23 cellular contexts compared by ENCODE assay signal in genomic region chr4:41079871-41080565, GRCh38.
DNase-seq lines count a peak whose midpoint lies in the region; ATAC-seq, FAIRE-seq and TF ChIP-seq lines count a peak whose summit lies in the region.
"Had no signal": no experiment of that assay in that cellular context is flagged by ENCODE, and none has a peak within 500 bp of the region (broad histone marks: within the 10 kb centered on the region; RNA-seq: fewer than 3 reads in every experiment).

No MANE protein-coding gene starts in this region.

- H4K5ac ChIP-seq in mesendoderm (ENCODE audit: low read length): no peak overlapping the region

- peak overlapping the region; percentile 88 for H3K27ac ChIP-seq in caudate nucleus (ENCODE audit: low read depth, low read length)
- H3K27ac ChIP-seq in mesendoderm (ENCODE audit: low read depth, low read length): no peak overlapping the region
- peak overlapping the region; percentile 77 for H3K27ac ChIP-seq in temporal lobe (ENCODE audit: low read depth, low read length)
- no peak overlapping the region for H3K27ac ChIP-seq in pancreas
- H3K27ac ChIP-seq: BLaER1, GM23248, PC-9 had no signal

- no peaks in the 10 kb centered on the region for H3K36me3 ChIP-seq in mesendoderm (ENCODE audit: control insufficient read depth, insufficient read depth, low read length)
- H3K36me3 ChIP-seq in pancreas: no peaks in the 10 kb centered on the region
- H3K36me3 ChIP-seq: BLaER1 had no signal

- H2AK5ac ChIP-seq in mesendoderm (ENCODE audit: low read length): no peak overlapping the region

- no peak overlapping the region for H2BK15ac ChIP-seq in mesendoderm (replicated peaks; ENCODE audit: low read depth)

- no peak overlapping the region for H3K4me2 ChIP-seq in mesendoderm (ENCODE audit: low read length)
- H3K4me2 ChIP-seq: BLaER1, PC-9 had no signal

- no CpG with 5 or more reads among the region's 6 CpGs for WGBS in mesendoderm (ENCODE audit: extremely low coverage, insufficient coverage, low lambda C conversion rate)
- WGBS in pancreas, 2 donors: 73 to 89% methylated on average over 6 of the region's 6 CpGs

- no peak for FAIRE-seq in pancreas (lab: Jason Lieb, UNC)
- FAIRE-seq: G401.6 had no signal

- no peak overlapping the region for H4K8ac ChIP-seq in mesendoderm (ENCODE audit: low read depth, low read length)

- H3K79me2 ChIP-seq in mesendoderm (ENCODE audit: control insufficient read depth, insufficient read depth, low read length): no peaks in the 10 kb centered on the region

- H3K4me3 ChIP-seq in mesendoderm (ENCODE audit: low read length) (no peak overlapping the region), pancreas (no peak overlapping the region)
- H3K4me3 ChIP-seq: BLaER1, GM23248, PC-9 had no signal

- no peak overlapping the region for H3K56ac ChIP-seq in mesendoderm (ENCODE audit: low read length)

- no peak overlapping the region for H2BK5ac ChIP-seq in mesendoderm (ENCODE audit: low read length)

- H3K9me3 ChIP-seq in pancreas: no peaks in the 10 kb centered on the region
- H3K9me3 ChIP-seq: BLaER1 had no signal

- no peak for ATAC-seq in pancreas
- ATAC-seq: Right ventricle myocardium inferior, SK-N-SH treated with all-trans-retinoic acid at 6 μM for 48 hours had no signal

- intact Hi-C loops in pancreas (cut with DNase I): no loop called here

- H3K23ac ChIP-seq in mesendoderm (ENCODE audit: low read length): no peak overlapping the region

- H3K79me1 ChIP-seq in mesendoderm (ENCODE audit: low read length): no peaks in the 10 kb centered on the region

- no peak overlapping the region for H2BK120ac ChIP-seq in mesendoderm (ENCODE audit: low read depth, low read length)

- DNase-seq in NCI-H146 treated with DMSO at 0.1 percent for 48 hours (lab: John Stamatoyannopoulos, UW; ENCODE audit: unreplicated experiment) (peak; percentile 24), NCI-H146 (lab: John Stamatoyannopoulos, UW) (no peak), caudate nucleus (lab: John Stamatoyannopoulos, UW) (peak in 6 of 61 donors; percentile 3 to 47 (median 12)), mesendoderm (no peak), SW480 (ENCODE audit: low spot score) (no peak), pancreas (no peak), GF-D8 (lab: John Stamatoyannopoulos, UW) (no peak)
- DNase-seq: 8988T; CD8-positive, alpha-beta memory T cell; DND-41; GM23248; Karpas-422; MM.1S; NCI-H1105; NCI-H1930; NCI-H2171; NCI-H510A; PC-9 had no signal

- TF ChIP-seq CTCF in pancreas (IDR thresholded peaks at IDR 0.05): no peak

- no peak overlapping the region for H3K9ac ChIP-seq in mesendoderm (ENCODE audit: low read length)
- H3K9ac ChIP-seq: BLaER1, GM23248 had no signal

- H3K27me3 ChIP-seq in mesendoderm (ENCODE audit: insufficient read depth, low read length, poor library complexity): no peaks in the 10 kb centered on the region
- H3K27me3 ChIP-seq in pancreas: no peaks in the 10 kb centered on the region
- H3K27me3 ChIP-seq: BLaER1 had no signal

- H3K4me1 ChIP-seq in mesendoderm (ENCODE audit: control insufficient read depth, low read depth, low read length): peaks cover 13% of the 10 kb centered on the region
- H3K4me1 ChIP-seq in pancreas: peaks cover 0 to 3% (median 0%) of the 10 kb centered on the region in 3 donors
- H3K4me1 ChIP-seq: BLaER1 had no signal

- H3K18ac ChIP-seq in mesendoderm (ENCODE audit: low read length): peak overlapping the region; percentile 51

- H3K4ac ChIP-seq in mesendoderm (ENCODE audit: low read depth, low read length): no peak overlapping the region

Comparison
In these comparisons a context has a peak if more than half of its experiments do, and no peak if none do; other contexts are left out.
1. H3K27ac ChIP-seq: peak in caudate nucleus (single experiment) and temporal lobe (single experiment); none in mesendoderm (single experiment) and pancreas (0 of 4).